32 cellular contexts compared by ENCODE assay signal in the genomic region with DNA sequence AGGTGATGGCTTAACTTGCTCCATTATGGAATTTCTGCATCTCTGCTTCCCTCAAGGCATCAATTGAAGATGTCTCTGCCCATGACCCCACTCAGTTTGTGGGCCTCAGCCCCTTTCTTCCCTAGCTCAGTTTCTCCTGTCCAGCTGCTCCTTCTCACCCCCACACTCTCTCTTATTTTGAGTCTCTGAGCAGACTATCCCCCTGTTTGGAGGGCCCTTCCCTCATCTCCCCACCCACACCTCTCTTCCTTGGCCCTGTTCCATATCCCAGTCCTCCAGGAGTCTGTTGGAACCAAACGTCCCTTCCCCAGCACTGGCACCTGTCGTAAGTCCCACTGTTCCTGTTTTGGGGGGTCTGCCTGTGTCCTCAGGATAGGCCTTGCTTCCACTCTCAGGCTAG. TPM values are rescaled to one million over a fixed set of nuclear protein-coding genes. Genes with fewer than 3 reads are reported as not detected.
"Had no signal": no experiment of that assay in that cellular context is flagged by ENCODE, and none has a peak within 500 bp of the region (broad histone marks: within the 10 kb centered on the region; RNA-seq: fewer than 3 reads in every experiment).

No MANE protein-coding gene starts in this region.

- H3K36me3 Mint-ChIP-seq: activated naive CD4-positive, alpha-beta T cell treated with anti-CD3 and anti-CD28 coated beads, Interleukin-2, amount 50 U/mL, for 24 hours; activated naive CD8-positive, alpha-beta T cell treated with anti-CD3 and anti-CD28 coated beads for 36 hours had no signal

- H3K27me3 Mint-ChIP-seq: activated CD4-positive, alpha-beta T cell treated with anti-CD3 and anti-CD28 coated beads for 36 hours; activated naive CD4-positive, alpha-beta T cell treated with anti-CD3 and anti-CD28 coated beads, Interleukin-2, amount 50 U/mL, for 24 hours; activated naive CD8-positive, alpha-beta T cell treated with anti-CD3 and anti-CD28 coated beads for 36 hours; activated naive CD8-positive, alpha-beta T cell treated with anti-CD3 and anti-CD28 coated beads, Interleukin-2, amount 50 U/mL, for 24 hours; activated T-cell treated with anti-CD3 and anti-CD28 coated beads, Interleukin-2, amount 50 U/mL, for 24 hours had no signal

- ATAC-seq: activated CD4-positive, alpha-beta T cell treated with anti-CD3 and anti-CD28 coated beads for 36 hours; activated naive CD8-positive, alpha-beta T cell treated with anti-CD3 and anti-CD28 coated beads, Interleukin-2, amount 50 U/mL, for 24 hours; activated T-helper 17 cell treated with anti-CD3 and anti-CD28 coated beads, Interleukin-2, amount 50 U/mL, for 72 hours; body of pancreas; effector memory CD8-positive, alpha-beta T cell; gastrocnemius medialis had no signal

- H3K9me3 ChIP-seq: adrenal gland, body of pancreas, esophagus muscularis mucosa, gastrocnemius medialis had no signal

- H3K36me3 ChIP-seq: adrenal gland, esophagus muscularis mucosa, gastrocnemius medialis had no signal

- H3K27ac ChIP-seq: adrenal gland, body of pancreas, esophagus muscularis mucosa, foreskin keratinocyte, gastrocnemius medialis had no signal

- H3K27me3 ChIP-seq: body of pancreas had no signal

- H3K27ac Mint-ChIP-seq: activated CD4-positive, alpha-beta memory T cell treated with anti-CD3 and anti-CD28 coated beads, Interleukin-2, amount 10 ng/mL, durations not matched to agents 7 days and 5 days; activated CD4-positive, alpha-beta T cell treated with anti-CD3 and anti-CD28 coated beads for 36 hours; activated CD4-positive, alpha-beta T cell treated with anti-CD3 and anti-CD28 coated beads, Interleukin-2, amount 10 ng/mL, durations not matched to agents 24 days and 14 days; activated naive CD4-positive, alpha-beta T cell treated with anti-CD3 and anti-CD28 coated beads for 36 hours; activated naive CD8-positive, alpha-beta T cell treated with anti-CD3 and anti-CD28 coated beads for 36 hours; activated naive CD8-positive, alpha-beta T cell treated with anti-CD3 and anti-CD28 coated beads, Interleukin-2, amount 50 U/mL, for 24 hours; activated T-cell treated with anti-CD3 and anti-CD28 coated beads, Interleukin-2, amount 50 U/mL, for 24 hours; activated T-helper 17 cell treated with anti-CD3 and anti-CD28 coated beads, Interleukin-2, amount 50 U/mL, for 72 hours; effector memory CD8-positive, alpha-beta T cell had no signal

- H3K4me3 Mint-ChIP-seq: activated CD4-positive, alpha-beta memory T cell treated with anti-CD3 and anti-CD28 coated beads, Interleukin-2, amount 10 ng/mL, durations not matched to agents 7 days and 5 days; activated CD4-positive, alpha-beta T cell treated with anti-CD3 and anti-CD28 coated beads for 36 hours; activated CD4-positive, alpha-beta T cell treated with anti-CD3 and anti-CD28 coated beads, Interleukin-2, amount 10 ng/mL, durations not matched to agents 24 days and 14 days; activated naive CD4-positive, alpha-beta T cell treated with anti-CD3 and anti-CD28 coated beads for 36 hours; activated naive CD4-positive, alpha-beta T cell treated with anti-CD3 and anti-CD28 coated beads, Interleukin-2, amount 50 U/mL, for 24 hours; activated naive CD8-positive, alpha-beta T cell treated with anti-CD3 and anti-CD28 coated beads for 36 hours; activated naive CD8-positive, alpha-beta T cell treated with anti-CD3 and anti-CD28 coated beads, Interleukin-2, amount 50 U/mL, for 24 hours; activated T-cell treated with anti-CD3 and anti-CD28 coated beads, Interleukin-2, amount 50 U/mL, for 24 hours; activated T-helper 17 cell treated with anti-CD3 and anti-CD28 coated beads, Interleukin-2, amount 50 U/mL, for 72 hours had no signal

- DNase-seq: activated CD4-positive, alpha-beta memory T cell treated with anti-CD3 and anti-CD28 coated beads, Interleukin-2, amount 10 ng/mL, durations not matched to agents 7 days and 5 days; activated CD4-positive, alpha-beta T cell treated with anti-CD3 and anti-CD28 coated beads for 36 hours; activated CD4-positive, alpha-beta T cell treated with anti-CD3 and anti-CD28 coated beads, Interleukin-2, amount 10 ng/mL, durations not matched to agents 24 days and 14 days; activated CD4-positive, alpha-beta T cell treated with anti-CD3 and anti-CD28 coated beads, Interleukin-2, amount 50 U/mL, for 4 hours; activated CD4-positive, CD25-positive, alpha-beta regulatory T cell; activated CD4-positive, CD25-positive, alpha-beta regulatory T cell treated with anti-CD3 and anti-CD28 coated beads, Interleukin-2, amount 50 U/mL, for 72 hours; activated CD8-positive, alpha-beta memory T cell treated with anti-CD3 and anti-CD28 coated beads, Interleukin-2, amount 50 U/mL, for 48 hours; activated effector memory CD4-positive, alpha-beta T cell treated with Interleukin-2 at 50 U/mL for 16 hours; activated naive CD4-positive, alpha-beta T cell treated with anti-CD3 and anti-CD28 coated beads for 36 hours; activated naive CD8-positive, alpha-beta T cell treated with anti-CD3 and anti-CD28 coated beads for 36 hours; activated naive CD8-positive, alpha-beta T cell treated with anti-CD3 and anti-CD28 coated beads, Interleukin-2, amount 50 U/mL, for 24 hours; activated T-cell treated with anti-CD3 and anti-CD28 coated beads for 4 hours; activated T-cell treated with anti-CD3 and anti-CD28 coated beads, Interleukin-2, amount 50 U/mL, for 24 hours; adrenal gland; amygdala; aorta; body of pancreas; caudate nucleus; cortex of kidney; dermis blood vessel endothelial cell; effector CD4-positive, alpha-beta T cell; effector memory CD8-positive, alpha-beta T cell; erythroblast; gastrocnemius medialis; T-helper 1 cell; T-helper 2 cell had no signal

- H3K9me3 Mint-ChIP-seq: activated CD4-positive, alpha-beta memory T cell treated with anti-CD3 and anti-CD28 coated beads, Interleukin-2, amount 10 ng/mL, durations not matched to agents 7 days and 5 days; activated CD4-positive, alpha-beta T cell treated with anti-CD3 and anti-CD28 coated beads, Interleukin-2, amount 10 ng/mL, durations not matched to agents 24 days and 14 days; activated naive CD4-positive, alpha-beta T cell treated with anti-CD3 and anti-CD28 coated beads for 36 hours; activated naive CD4-positive, alpha-beta T cell treated with anti-CD3 and anti-CD28 coated beads, Interleukin-2, amount 50 U/mL, for 24 hours; activated naive CD8-positive, alpha-beta T cell treated with anti-CD3 and anti-CD28 coated beads for 36 hours; activated naive CD8-positive, alpha-beta T cell treated with anti-CD3 and anti-CD28 coated beads, Interleukin-2, amount 50 U/mL, for 24 hours; activated T-cell treated with anti-CD3 and anti-CD28 coated beads, Interleukin-2, amount 50 U/mL, for 24 hours; activated T-helper 17 cell treated with anti-CD3 and anti-CD28 coated beads, Interleukin-2, amount 50 U/mL, for 72 hours; effector memory CD8-positive, alpha-beta T cell had no signal

- H3K4me3 ChIP-seq: adrenal gland, body of pancreas, esophagus muscularis mucosa, gastrocnemius medialis had no signal

RNA-seq across cellular contexts. Expression of gene KRT1, which starts 8.3 kb away (rescaled TPM):
- total RNA-seq: activated CD4-positive, alpha-beta T cell treated with anti-CD3 and anti-CD28 coated beads for 36 hours; activated CD4-positive, alpha-beta T cell treated with anti-CD3 and anti-CD28 coated beads, Interleukin-2, amount 10 ng/mL, durations not matched to agents 24 days and 14 days; activated naive CD4-positive, alpha-beta T cell treated with anti-CD3 and anti-CD28 coated beads for 36 hours; activated naive CD8-positive, alpha-beta T cell treated with anti-CD3 and anti-CD28 coated beads for 36 hours; activated T-helper 17 cell treated with anti-CD3 and anti-CD28 coated beads, Interleukin-2, amount 50 U/mL, for 72 hours; body of pancreas; chondrocyte; dermis blood vessel endothelial cell; esophagus muscularis mucosa; gastrocnemius medialis; glomerular endothelial cell had no signal
- polyA plus RNA-seq: adrenal gland, aorta had no signal

RNA-seq across cellular contexts. Expression of gene KRT77, which starts 14.8 kb away (rescaled TPM):
- total RNA-seq: activated CD4-positive, alpha-beta memory T cell treated with anti-CD3 and anti-CD28 coated beads, Interleukin-2, amount 10 ng/mL, durations not matched to agents 7 days and 5 days; activated CD4-positive, alpha-beta T cell treated with anti-CD3 and anti-CD28 coated beads for 36 hours; activated CD4-positive, alpha-beta T cell treated with anti-CD3 and anti-CD28 coated beads, Interleukin-2, amount 10 ng/mL, durations not matched to agents 24 days and 14 days; activated naive CD4-positive, alpha-beta T cell treated with anti-CD3 and anti-CD28 coated beads for 36 hours; activated naive CD8-positive, alpha-beta T cell treated with anti-CD3 and anti-CD28 coated beads for 36 hours; activated T-helper 17 cell treated with anti-CD3 and anti-CD28 coated beads, Interleukin-2, amount 50 U/mL, for 72 hours; adrenal gland; aorta; body of pancreas; chondrocyte; dermis blood vessel endothelial cell; esophagus muscularis mucosa; foreskin keratinocyte; gastrocnemius medialis; glomerular endothelial cell had no signal
- polyA plus RNA-seq: adrenal gland, aorta had no signal

RNA-seq across cellular contexts. Expression of gene KRT2, which starts 36.5 kb away (rescaled TPM):
- total RNA-seq: activated CD4-positive, alpha-beta memory T cell treated with anti-CD3 and anti-CD28 coated beads, Interleukin-2, amount 10 ng/mL, durations not matched to agents 7 days and 5 days; activated CD4-positive, alpha-beta T cell treated with anti-CD3 and anti-CD28 coated beads for 36 hours; activated CD4-positive, alpha-beta T cell treated with anti-CD3 and anti-CD28 coated beads, Interleukin-2, amount 10 ng/mL, durations not matched to agents 24 days and 14 days; activated naive CD4-positive, alpha-beta T cell treated with anti-CD3 and anti-CD28 coated beads for 36 hours; activated naive CD8-positive, alpha-beta T cell treated with anti-CD3 and anti-CD28 coated beads for 36 hours; activated T-helper 17 cell treated with anti-CD3 and anti-CD28 coated beads, Interleukin-2, amount 50 U/mL, for 72 hours; adrenal gland; aorta; body of pancreas; chondrocyte; dermis blood vessel endothelial cell; esophagus muscularis mucosa; foreskin keratinocyte; gastrocnemius medialis; glomerular endothelial cell had no signal
- polyA plus RNA-seq: foreskin keratinocyte had no signal
